ENCODE assay signal across 13 cellular contexts in genomic region chr14:93940437-93940836, GRCh38. TPM values are rescaled to one million over a fixed set of nuclear protein-coding genes. Genes with fewer than 3 reads are reported as not detected.
DNase-seq lines count a peak whose midpoint lies in the region; ATAC-seq and TF ChIP-seq lines count a peak whose summit lies in the region.
"Had no signal": no experiment of that assay in that cellular context is flagged by ENCODE, and none has a peak within 500 bp of the region (broad histone marks: within the 10 kb centered on the region; RNA-seq: fewer than 3 reads in every experiment).

No MANE protein-coding gene starts in this region.

- H3K4me3 ChIP-seq in RWPE2 (ENCODE audit: severe bottlenecking) (no peak overlapping the region), esophagus squamous epithelium (no peak overlapping the region), transverse colon (no peak overlapping the region)
- H3K4me3 ChIP-seq: smooth muscle cell, suprapubic skin had no signal

- TF ChIP-seq POLR2A in esophagus squamous epithelium (IDR thresholded peaks at IDR 0.05): no peak
- TF ChIP-seq POLR2A in transverse colon (IDR thresholded peaks at IDR 0.05): no peak

- TF ChIP-seq EP300 in transverse colon (IDR thresholded peaks at IDR 0.05; ENCODE audit: low read depth): no peak

- ATAC-seq in RWPE2 (ENCODE audit: low read depth): no peak
- ATAC-seq in GM18907 (IDR thresholded peaks at IDR 0.05; ENCODE audit: unreplicated experiment): no peak

- no peak for TF ChIP-seq CTCF in RWPE2 (IDR thresholded peaks at IDR 0.05; ENCODE audit: poor library complexity, severe bottlenecking)
- TF ChIP-seq CTCF in esophagus squamous epithelium (IDR thresholded peaks at IDR 0.05): no peak
- TF ChIP-seq CTCF in transverse colon (IDR thresholded peaks at IDR 0.05): no peak

- no peaks in the 10 kb centered on the region for H3K9me3 ChIP-seq in RWPE2 (ENCODE audit: severe bottlenecking)
- H3K9me3 ChIP-seq in esophagus squamous epithelium: no peaks in the 10 kb centered on the region
- no peaks in the 10 kb centered on the region for H3K9me3 ChIP-seq in transverse colon
- H3K9me3 ChIP-seq: suprapubic skin had no signal

- H3K27ac Mint-ChIP-seq in activated T-cell treated with anti-CD3 and anti-CD28 coated beads, Interleukin-2, amount 50 U/mL, for 24 hours: peak overlapping the region; percentile 65

- H3K27me3 Mint-ChIP-seq in activated T-cell treated with anti-CD3 and anti-CD28 coated beads, Interleukin-2, amount 50 U/mL, for 24 hours: peaks cover 18% of the 10 kb centered on the region

- peaks cover 59% of the 10 kb centered on the region for H3K36me3 Mint-ChIP-seq in activated T-cell treated with anti-CD3 and anti-CD28 coated beads, Interleukin-2, amount 50 U/mL, for 24 hours (ENCODE audit: low read depth)

- 67 to 79% methylated on average over 6 of the region's 6 CpGs for WGBS in esophagus squamous epithelium, 2 donors
- WGBS in transverse colon (ENCODE audit: low coverage in 1 of 2), 2 donors: 82 to 90% methylated on average over 6 of the region's 6 CpGs

- in situ Hi-C loops in transverse colon (cut with MboI; ENCODE audit: low pct_ligation_motif_present in 1 of 4, low pct_unique_long_range_greater_than_20kb in 1 of 4, low sequenced_read_pairs in 3 of 4): loop anchor here in 2 of 4 donors (5.0 kb wide), 1 partner anchor 62 kb away; no protein-coding TSS in a partner anchor

- H3K4me1 ChIP-seq in RWPE2 (ENCODE audit: insufficient read depth, poor library complexity, severe bottlenecking) (peaks cover 26% of the 10 kb centered on the region), esophagus squamous epithelium (peaks cover 18 to 66% (median 36%) of the 10 kb centered on the region in 3 donors), transverse colon (peaks cover 0 to 9% (median 4%) of the 10 kb centered on the region in 4 donors)

- intact Hi-C loops in esophagus squamous epithelium (cut with DNase I): no loop called here
- intact Hi-C loops in transverse colon (cut with DNase I; ENCODE audit: low total_unique reads): no loop called here

- peaks cover 20% of the 10 kb centered on the region for H3K4me1 Mint-ChIP-seq in activated T-cell treated with anti-CD3 and anti-CD28 coated beads, Interleukin-2, amount 50 U/mL, for 24 hours (ENCODE audit: low read depth)

- H3K36me3 ChIP-seq in RWPE2 (ENCODE audit: low read depth): no peaks in the 10 kb centered on the region
- H3K36me3 ChIP-seq in esophagus squamous epithelium: no peaks in the 10 kb centered on the region
- no peaks in the 10 kb centered on the region for H3K36me3 ChIP-seq in transverse colon
- H3K36me3 ChIP-seq: suprapubic skin had no signal

- H3K27me3 ChIP-seq in RWPE2 (ENCODE audit: insufficient read depth, poor library complexity, severe bottlenecking): no peaks in the 10 kb centered on the region
- peaks cover 0 to 16% (median 0%) of the 10 kb centered on the region in 4 donors for H3K27me3 ChIP-seq in esophagus squamous epithelium
- H3K27me3 ChIP-seq in transverse colon: peaks cover 10% of the 10 kb centered on the region

- H3K27ac ChIP-seq in RWPE2 (ENCODE audit: poor library complexity, severe bottlenecking) (peak overlapping the region; percentile 58), esophagus squamous epithelium (peak overlapping the region in 3 of 4 donors; percentile 8 to 81 (median 69)), transverse colon (peak overlapping the region; percentile 25 to 78 (median 48))
- H3K27ac ChIP-seq: suprapubic skin had no signal

- no peak for DNase-seq in activated T-cell treated with anti-CD3 and anti-CD28 coated beads, Interleukin-2, amount 50 U/mL, for 24 hours
- DNase-seq in activated T-cell treated with anti-CD3 and anti-CD28 coated beads, Interleukin-2, amount 50 U/mL, for 48 hours: no peak
- no peak for DNase-seq in RWPE2 (ENCODE audit: low spot score)
- no peak for DNase-seq in esophagus squamous epithelium (lab: John Stamatoyannopoulos, UW)
- DNase-seq in transverse colon: no peak
- DNase-seq in kidney glomerular epithelial cell (lab: John Stamatoyannopoulos, UW): no peak
- DNase-seq in hepatic stellate cell (ENCODE audit: low spot score): no peak
- DNase-seq: Right ventricle myocardium superior had no signal

- no peaks in the 10 kb centered on the region for H3K9me3 Mint-ChIP-seq in activated T-cell treated with anti-CD3 and anti-CD28 coated beads, Interleukin-2, amount 50 U/mL, for 24 hours

- no peak overlapping the region for H3K4me3 Mint-ChIP-seq in activated T-cell treated with anti-CD3 and anti-CD28 coated beads, Interleukin-2, amount 50 U/mL, for 24 hours

RNA-seq across cellular contexts. Expression of gene FAM181A, which starts 13.3 kb away (rescaled TPM):
- total RNA-seq in esophagus squamous epithelium (not detected), transverse colon (not detected)
- total RNA-seq: fibroblast of lung, osteoblast, Right ventricle myocardium superior, smooth muscle cell, suprapubic skin had no signal

RNA-seq across cellular contexts. Expression of gene ASB2, which starts 35.9 kb away (rescaled TPM):
- total RNA-seq in esophagus squamous epithelium (1 to 10 TPM in 3 of 4 donors, under 1 TPM in 1; 0.83 to 8.8 (median 3.7) TPM), transverse colon (10 to 100 TPM; 22.1 to 35.8 (median 27.9) TPM)

RNA-seq across cellular contexts. Expression of gene CCDC197, which starts 56.7 kb away (rescaled TPM):
- not detected for total RNA-seq in esophagus squamous epithelium
- total RNA-seq in transverse colon: not detected
- total RNA-seq: fibroblast of lung, osteoblast, smooth muscle cell, suprapubic skin had no signal
